In genomic region chr7:17239683-17240521, GRCh38 we compare ENCODE assay signal across 14 cellular contexts. TPM values are rescaled to one million over a fixed set of nuclear protein-coding genes. Genes with fewer than 3 reads are reported as not detected.
A peak's percentile ranks its signal among the peaks of the same experiment; 100 is the strongest.
DNase-seq lines count a peak whose midpoint lies in the region; ATAC-seq and TF ChIP-seq lines count a peak whose summit lies in the region.
"Had no signal": no experiment of that assay in that cellular context is flagged by ENCODE, and none has a peak within 500 bp of the region (broad histone marks: within the 10 kb centered on the region; RNA-seq: fewer than 3 reads in every experiment).

No MANE protein-coding gene starts in this region.

- peaks cover 0 to 8% of the 10 kb centered on the region in 2 experiments; a peak in 1 of 4 replicates for H3K4me1 ChIP-seq in SK-N-SH (ENCODE audit: control insufficient read depth in 1 of 2, insufficient read depth in 2 of 2, low read depth in 1 of 2, low read length in 1 of 2)
- peaks cover 9% of the 10 kb centered on the region for H3K4me1 ChIP-seq in foreskin keratinocyte
- H3K4me1 ChIP-seq in smooth muscle cell (ENCODE audit: low read depth): peaks cover 10% of the 10 kb centered on the region

- DNase-seq in HFFc6 (peak; percentile 41), SK-N-SH (no peak), foreskin keratinocyte (peak; percentile 34 to 41), smooth muscle cell (lab: John Stamatoyannopoulos, UW; ENCODE audit: unreplicated experiment) (no peak), NCI-H1930 (lab: John Stamatoyannopoulos, UW) (no peak)
- no peak for DNase-seq in activated T-cell treated with anti-CD3 and anti-CD28 coated beads, Interleukin-2, amount 50 U/mL, for 1 hour
- DNase-seq in activated CD8-positive, alpha-beta memory T cell treated with anti-CD3 and anti-CD28 coated beads, Interleukin-2, amount 10 ng/mL, durations not matched to agents 7 days and 5 days: no peak
- DNase-seq: amygdala, DMS53, NCI-H1417 treated with DMSO at 0.1 percent for 48 hours, T-helper 17 cell had no signal

- no peak overlapping the region for H3K27ac Mint-ChIP-seq in HFFc6
- no peak overlapping the region for H3K27ac Mint-ChIP-seq in activated CD8-positive, alpha-beta memory T cell treated with anti-CD3 and anti-CD28 coated beads, Interleukin-2, amount 10 ng/mL, durations not matched to agents 7 days and 5 days
- H3K27ac Mint-ChIP-seq: stimulated activated memory B cell treated with anti-CD40 and anti-IgM and Interleukin-4, amounts not matched to agents 10 μg/mL and 1 μg/mL and 100 μg/mL, for 72 hours; T-helper 17 cell had no signal

- H3K4me1 Mint-ChIP-seq in HFFc6 (ENCODE audit: low read depth): peaks cover 46% of the 10 kb centered on the region
- H3K4me1 Mint-ChIP-seq in activated CD8-positive, alpha-beta memory T cell treated with anti-CD3 and anti-CD28 coated beads, Interleukin-2, amount 10 ng/mL, durations not matched to agents 7 days and 5 days: peaks cover 17% of the 10 kb centered on the region
- H3K4me1 Mint-ChIP-seq: neural crest cell had no signal

- CTCF ChIA-PET in SK-N-SH (lab: Yijun Ruan, JAX): interaction anchor here (0.6 kb wide), 1 partner anchor 10 kb away, joined by 4 read pairs; no protein-coding TSS in a partner anchor
- CTCF ChIA-PET in activated CD8-positive, alpha-beta memory T cell treated with anti-CD3 and anti-CD28 coated beads, Interleukin-2, amount 10 ng/mL, durations not matched to agents 7 days and 5 days (lab: Charles Lee): no interaction called here

- peaks cover 3% of the 10 kb centered on the region; the same call in 1 of the 2 replicates for H3K27me3 Mint-ChIP-seq in HFFc6 (ENCODE audit: insufficient read depth)
- H3K27me3 Mint-ChIP-seq in activated CD8-positive, alpha-beta memory T cell treated with anti-CD3 and anti-CD28 coated beads, Interleukin-2, amount 10 ng/mL, durations not matched to agents 7 days and 5 days: no peaks in the 10 kb centered on the region
- H3K27me3 Mint-ChIP-seq: stimulated activated memory B cell treated with anti-CD40 and anti-IgM and Interleukin-4, amounts not matched to agents 10 μg/mL and 1 μg/mL and 100 μg/mL, for 72 hours; T-helper 17 cell had no signal

- 23% methylated on average over 7 of the region's 7 CpGs for WGBS in SK-N-SH (ENCODE audit: low lambda C conversion rate)
- WGBS in smooth muscle cell (ENCODE audit: low lambda C conversion rate): 66% methylated on average over 7 of the region's 7 CpGs

- no peak for TF ChIP-seq RAD21 in SK-N-SH (IDR thresholded peaks at IDR 0.05; ENCODE audit: low read length)

- peak in 1 of 2 experiments; percentile 81; a peak in 2 of 4 replicates for TF ChIP-seq EP300 in SK-N-SH (IDR thresholded peaks at IDR 0.05; ENCODE audit: borderline replicate concordance in 1 of 2, low read depth in 1 of 2, low read length in 1 of 2)

- H3K36me3 ChIP-seq in SK-N-SH (replicated peaks in 1 of 2; ENCODE audit: control insufficient read depth in 1 of 2, insufficient read depth in 2 of 2, low read length in 1 of 2) (no peaks in the 10 kb centered on the region), smooth muscle cell (ENCODE audit: low read depth) (no peaks in the 10 kb centered on the region)

- H3K9me3 Mint-ChIP-seq in HFFc6: no peaks in the 10 kb centered on the region
- H3K9me3 Mint-ChIP-seq in activated CD8-positive, alpha-beta memory T cell treated with anti-CD3 and anti-CD28 coated beads, Interleukin-2, amount 10 ng/mL, durations not matched to agents 7 days and 5 days (ENCODE audit: low read depth): peaks cover 15% of the 10 kb centered on the region

- H3K79me2 ChIP-seq in SK-N-SH (ENCODE audit: insufficient read depth) (no peaks in the 10 kb centered on the region), smooth muscle cell (ENCODE audit: low read depth) (no peaks in the 10 kb centered on the region)

- H3K4me3 ChIP-seq in SK-N-SH (ENCODE audit: low read depth in 2 of 2, low read length in 1 of 2): no peak overlapping the region
- no peak overlapping the region for H3K4me3 ChIP-seq in smooth muscle cell

- H3F3A ChIP-seq in SK-N-SH (replicated peaks; ENCODE audit: insufficient read depth) (peaks cover 7% of the 10 kb centered on the region), smooth muscle cell (ENCODE audit: low read depth) (peaks cover 3% of the 10 kb centered on the region)

- H3K36me3 Mint-ChIP-seq in HFFc6 (ENCODE audit: low read depth): no peaks in the 10 kb centered on the region
- H3K36me3 Mint-ChIP-seq in activated CD8-positive, alpha-beta memory T cell treated with anti-CD3 and anti-CD28 coated beads, Interleukin-2, amount 10 ng/mL, durations not matched to agents 7 days and 5 days: peaks cover 18% of the 10 kb centered on the region
- H3K36me3 Mint-ChIP-seq: stimulated activated memory B cell treated with anti-CD40 and anti-IgM and Interleukin-4, amounts not matched to agents 10 μg/mL and 1 μg/mL and 100 μg/mL, for 72 hours had no signal

- H2AFZ ChIP-seq in SK-N-SH (ENCODE audit: low read depth) (no peak overlapping the region; the same call in 1 of the 2 replicates), smooth muscle cell (ENCODE audit: low read depth) (no peak overlapping the region)

- H3K9ac ChIP-seq in SK-N-SH (no peak overlapping the region), smooth muscle cell (ENCODE audit: low read depth) (no peak overlapping the region)

- H3K9me2 ChIP-seq in SK-N-SH: no peaks in the 10 kb centered on the region

- H3K9me3 ChIP-seq in SK-N-SH (no peaks in the 10 kb centered on the region), smooth muscle cell (replicated peaks; ENCODE audit: low read depth) (no peaks in the 10 kb centered on the region)

- POLR2A ChIA-PET in SK-N-SH (lab: Yijun Ruan, JAX): no interaction called here

- H3K27ac ChIP-seq in SK-N-SH (ENCODE audit: low read depth in 2 of 2, low read length in 1 of 2) (peak overlapping the region in 1 of 2 experiments; percentile 5; a peak in 1 of 4 replicates), foreskin keratinocyte (no peak overlapping the region), smooth muscle cell (ENCODE audit: low read depth) (peak overlapping the region; percentile 54)
- H3K27ac ChIP-seq: epithelial cell of prostate had no signal

- peak overlapping the region; percentile 10; the same call in 1 of the 2 replicates for H3K4me2 ChIP-seq in SK-N-SH
- H3K4me2 ChIP-seq in smooth muscle cell: peak overlapping the region; percentile 47

- peaks cover 12% of the 10 kb centered on the region for H3K27me3 ChIP-seq in SK-N-SH (ENCODE audit: insufficient read depth)
- H3K27me3 ChIP-seq in foreskin keratinocyte: no peaks in the 10 kb centered on the region
- H3K27me3 ChIP-seq in smooth muscle cell (ENCODE audit: low read depth): no peaks in the 10 kb centered on the region

- peak; percentile 44 for ATAC-seq in foreskin keratinocyte
- no peak for ATAC-seq in activated CD8-positive, alpha-beta memory T cell treated with anti-CD3 and anti-CD28 coated beads, Interleukin-2, amount 10 ng/mL, durations not matched to agents 7 days and 5 days
- ATAC-seq: stimulated activated memory B cell treated with anti-CD40 and anti-IgM and Interleukin-4, amounts not matched to agents 10 μg/mL and 1 μg/mL and 100 μg/mL, for 72 hours; T-helper 17 cell had no signal

- H4K20me1 ChIP-seq in SK-N-SH (ENCODE audit: insufficient read depth): no peaks in the 10 kb centered on the region
- H4K20me1 ChIP-seq in smooth muscle cell (ENCODE audit: low read depth): no peaks in the 10 kb centered on the region

- H3K4me3 Mint-ChIP-seq in HFFc6: no peak overlapping the region
- no peak overlapping the region for H3K4me3 Mint-ChIP-seq in activated CD8-positive, alpha-beta memory T cell treated with anti-CD3 and anti-CD28 coated beads, Interleukin-2, amount 10 ng/mL, durations not matched to agents 7 days and 5 days
- H3K4me3 Mint-ChIP-seq: neural crest cell; stimulated activated memory B cell treated with anti-CD40 and anti-IgM and Interleukin-4, amounts not matched to agents 10 μg/mL and 1 μg/mL and 100 μg/mL, for 72 hours; T-helper 17 cell had no signal

- TF ChIP-seq CTCF in HFFc6 (IDR thresholded peaks at IDR 0.05) (no peak), SK-N-SH (IDR thresholded peaks at IDR 0.05) (no peak), foreskin keratinocyte (conservative IDR thresholded peaks at IDR 0.05) (no peak), smooth muscle cell (IDR thresholded peaks at IDR 0.05; ENCODE audit: borderline replicate concordance, insufficient read depth, poor library complexity, severe bottlenecking) (no peak)

TF ChIP-seq in SK-N-SH, 30 proteins besides CTCF, POLR2A, EP300 and RAD21 (continues in another document):
- TF ChIP-seq, protein P1, sequence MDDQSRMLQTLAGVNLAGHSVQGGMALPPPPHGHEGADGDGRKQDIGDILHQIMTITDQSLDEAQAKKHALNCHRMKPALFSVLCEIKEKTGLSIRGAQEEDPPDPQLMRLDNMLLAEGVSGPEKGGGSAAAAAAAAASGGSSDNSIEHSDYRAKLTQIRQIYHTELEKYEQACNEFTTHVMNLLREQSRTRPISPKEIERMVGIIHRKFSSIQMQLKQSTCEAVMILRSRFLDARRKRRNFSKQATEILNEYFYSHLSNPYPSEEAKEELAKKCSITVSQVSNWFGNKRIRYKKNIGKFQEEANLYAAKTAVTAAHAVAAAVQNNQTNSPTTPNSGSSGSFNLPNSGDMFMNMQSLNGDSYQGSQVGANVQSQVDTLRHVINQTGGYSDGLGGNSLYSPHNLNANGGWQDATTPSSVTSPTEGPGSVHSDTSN (IDR thresholded peaks at IDR 0.05): peak; percentile 77
- TF ChIP-seq SIN3A (IDR thresholded peaks at IDR 0.05; ENCODE audit: borderline replicate concordance, low read depth, low read length) (no peak), FOSL2 (IDR thresholded peaks at IDR 0.05; ENCODE audit: borderline replicate concordance, low read depth) (peak; percentile 73), MAX (IDR thresholded peaks at IDR 0.05; ENCODE audit: low read depth) (no peak), JUND (IDR thresholded peaks at IDR 0.05) (peak; percentile 78), YY1 (IDR thresholded peaks at IDR 0.05; ENCODE audit: low read depth) (no peak), RXRA (IDR thresholded peaks at IDR 0.05; ENCODE audit: borderline replicate concordance, low read depth) (peak; percentile 78), ELF1 (IDR thresholded peaks at IDR 0.05) (no peak)

RNA-seq across cellular contexts. Expression of gene AHR, which starts 58.5 kb away (rescaled TPM):
- 10 to 100 TPM; 35.8 to 57.2 (median 47.4) TPM for total RNA-seq in HFFc6 (2021; fragmentation: NEBNext Ultra II Directional; extraction: Animal tissue kit (Norgen Biotek cat#: 25700))
- polyA plus RNA-seq in SK-N-SH (2012; rRNA removed): 0.13 TPM in 1 of 2 replicates, not detected in the other
- polyA plus RNA-seq in SK-N-SH (2012; cell fraction: cytosol; rRNA removed): 0.01 TPM in 1 of 2 replicates, not detected in the other
- polyA plus RNA-seq in SK-N-SH (2012; cell fraction: nucleus; rRNA removed): 0.02 TPM in 1 of 2 replicates, not detected in the other
- total RNA-seq in foreskin keratinocyte: 18.4 and 26.0 TPM in 2 replicates
- polyA plus RNA-seq in foreskin keratinocyte: 1.6 and 2.8 TPM in 2 replicates
- 165 and 174 TPM in 2 replicates for total RNA-seq in smooth muscle cell
- 25.7 and 27.6 TPM in 2 replicates for polyA plus RNA-seq in smooth muscle cell
- 10 to 100 TPM; 23.8 to 46.3 TPM for total RNA-seq in activated CD8-positive, alpha-beta memory T cell treated with anti-CD3 and anti-CD28 coated beads, Interleukin-2, amount 10 ng/mL, durations not matched to agents 7 days and 5 days

Comparison
In these comparisons a context has a peak if more than half of its experiments do, and no peak if none do; other contexts are left out.
1. DNase-seq: peak in HFFc6 (single experiment) and foreskin keratinocyte (2 of 2); none in SK-N-SH (single experiment), smooth muscle cell (single experiment), activated T-cell treated with anti-CD3 and anti-CD28 coated beads, Interleukin-2, amount 50 U/mL, for 1 hour (single experiment), NCI-H1930 (0 of 2) and activated CD8-positive, alpha-beta memory T cell treated with anti-CD3 and anti-CD28 coated beads, Interleukin-2, amount 10 ng/mL, durations not matched to agents 7 days and 5 days (single experiment).